Comparison of ENCODE assay signal across 8 cellular contexts in genomic region chr14:24006872-24007721, GRCh38. TPM values are rescaled to one million over a fixed set of nuclear protein-coding genes. Genes with fewer than 3 reads are reported as not detected.
DNase-seq lines count a peak whose midpoint lies in the region; ATAC-seq and TF ChIP-seq lines count a peak whose summit lies in the region.
"Not testable (repeated sequence)": the region's sequence is repeated elsewhere in the genome, so short reads cannot be mapped to it uniquely, and the experiment has no call there.

No MANE protein-coding gene starts in this region.

- not testable (repeated sequence) for H3F3A ChIP-seq in smooth muscle cell (ENCODE audit: low read depth)

- not testable (repeated sequence) for H4K20me1 ChIP-seq in mammary epithelial cell (ENCODE audit: insufficient read depth, low read length); smooth muscle cell (ENCODE audit: low read depth)

- not testable (repeated sequence) for TF ChIP-seq CTCF in mammary epithelial cell (conservative IDR thresholded peaks at IDR 0.05 in 1 of 2, IDR thresholded peaks at IDR 0.05 in 1 of 2; ENCODE audit: extremely low read depth in 1 of 2, insufficient read depth in 1 of 2, low read depth in 1 of 2, low read length in 2 of 2); smooth muscle cell (IDR thresholded peaks at IDR 0.05; ENCODE audit: borderline replicate concordance, insufficient read depth, poor library complexity, severe bottlenecking)

- ATAC-seq in GM18867 (IDR thresholded peaks at IDR 0.05; ENCODE audit: unreplicated experiment) (peak; percentile 88), HG02943 (IDR thresholded peaks at IDR 0.05; ENCODE audit: low read depth, unreplicated experiment) (peak; percentile 77)

- H2AFZ ChIP-seq in mammary epithelial cell (ENCODE audit: low read depth, low read length) (peak overlapping the region; percentile 67), smooth muscle cell (ENCODE audit: low read depth) (peak overlapping the region; percentile 2)

- CTCF ChIA-PET in mammary epithelial cell (lab: Charles Lee; ENCODE audit: low non-redundant PET), result not testable (repeated sequence)

- DNase-seq in NCI-H2107 (lab: John Stamatoyannopoulos, UW) (peak; percentile 30), islet precursor cell (peak; percentile 54)
- DNase-seq in activated CD4-positive, alpha-beta T cell treated with anti-CD3 and anti-CD28 coated beads for 4 hours, result peak; percentile 49 to 59
- DNase-seq in mammary epithelial cell; smooth muscle cell (lab: John Stamatoyannopoulos, UW; ENCODE audit: unreplicated experiment): not testable (repeated sequence)

- H3K36me3 ChIP-seq in mammary epithelial cell (ENCODE audit: insufficient read depth, low read length); smooth muscle cell (ENCODE audit: low read depth); urinary bladder (ENCODE audit: insufficient read depth): not testable (repeated sequence)

- not testable (repeated sequence) for H3K79me2 ChIP-seq in mammary epithelial cell (ENCODE audit: insufficient read depth, low read length); smooth muscle cell (ENCODE audit: low read depth)

- peak overlapping the region in 1 of 3 experiments; percentile 20 for H3K4me3 ChIP-seq in mammary epithelial cell (replicated peaks in 1 of 3; ENCODE audit: insufficient read depth in 1 of 3, low read depth in 2 of 3, low read length in 3 of 3)
- peak overlapping the region; percentile 46 for H3K4me3 ChIP-seq in smooth muscle cell
- peak overlapping the region; percentile 33 for H3K4me3 ChIP-seq in urinary bladder (ENCODE audit: low read depth, low read length)

- in situ Hi-C loops in mammary epithelial cell (cut with MboI; ENCODE audit: low sequenced_read_pairs in 2 of 2), result not testable (repeated sequence)

- not testable (repeated sequence) for H3K9me3 ChIP-seq in mammary epithelial cell (replicated peaks; ENCODE audit: insufficient read depth, low read length); smooth muscle cell (replicated peaks; ENCODE audit: low read depth)

- not testable (repeated sequence) for H3K27ac ChIP-seq in mammary epithelial cell (ENCODE audit: insufficient read depth, low read depth, low read length); smooth muscle cell (ENCODE audit: low read depth)
- H3K27ac ChIP-seq in urinary bladder (ENCODE audit: low read depth), result peak overlapping the region; percentile 59

- dilution Hi-C loops in mammary epithelial cell (cut with HindIII; ENCODE audit: low sequenced_read_pairs), result not testable (repeated sequence)

- BruUV-seq in mammary epithelial cell (replicated peaks; lab: Mats Ljungman, UMichigan), result not testable (repeated sequence)

- intact Hi-C loops in mammary epithelial cell (cut with micrococcal nuclease), result not testable (repeated sequence)

- H3K4me2 ChIP-seq in mammary epithelial cell (ENCODE audit: insufficient read depth, low read depth, low read length) (peak overlapping the region; percentile 63), smooth muscle cell (peak overlapping the region; percentile 69)

- WGBS in mammary epithelial cell (ENCODE audit: low coverage, missing lambda C conversion rate), result 30% methylated on average over 4 of the region's 59 CpGs
- 18% methylated on average over 26 of the region's 59 CpGs for WGBS in smooth muscle cell (ENCODE audit: low lambda C conversion rate)
- 8% methylated on average over 29 of the region's 59 CpGs for WGBS in urinary bladder

- H3K9ac ChIP-seq in mammary epithelial cell (ENCODE audit: insufficient read depth, low read length); smooth muscle cell (ENCODE audit: low read depth): not testable (repeated sequence)

- not testable (repeated sequence) for H3K4me1 ChIP-seq in mammary epithelial cell (ENCODE audit: insufficient read depth, low read length); smooth muscle cell (ENCODE audit: low read depth); urinary bladder (ENCODE audit: insufficient read depth)

- H3K27me3 ChIP-seq in mammary epithelial cell (ENCODE audit: insufficient read depth, low read length); smooth muscle cell (ENCODE audit: low read depth): not testable (repeated sequence)

RNA-seq across cellular contexts. Expression of gene DHRS4L2, which starts 18.4 kb away (rescaled TPM):
- total RNA-seq in mammary epithelial cell, result 10 to 100 TPM in 1 of 2 donors, 1 to 10 TPM in 1; 9.3 to 25.0 TPM
- polyA plus RNA-seq in mammary epithelial cell, result 15.7 TPM
- polyA minus RNA-seq in mammary epithelial cell, result 40.3 TPM
- total RNA-seq in smooth muscle cell, result 8.2 and 10.6 TPM in 2 replicates
- polyA plus RNA-seq in smooth muscle cell, result 21.5 and 26.0 TPM in 2 replicates
- 9.7 TPM for total RNA-seq in urinary bladder
- polyA plus RNA-seq in urinary bladder, result 30.7 TPM

RNA-seq across cellular contexts. Expression of gene CARMIL3, which starts 44.7 kb away (rescaled TPM):
- under 1 TPM; 0.17 to 0.31 TPM for total RNA-seq in mammary epithelial cell
- 0.01 TPM for polyA plus RNA-seq in mammary epithelial cell
- not detected for polyA minus RNA-seq in mammary epithelial cell
- 0.04 TPM in 1 of 2 replicates, not detected in the other for total RNA-seq in smooth muscle cell
- 0.11 TPM in 1 of 2 replicates, not detected in the other for polyA plus RNA-seq in smooth muscle cell
- 1.5 TPM for total RNA-seq in urinary bladder
- 0.33 TPM for polyA plus RNA-seq in urinary bladder

RNA-seq across cellular contexts. Expression of gene DHRS4, which starts 53.5 kb away (rescaled TPM):
- 10 to 100 TPM; 25.0 to 30.9 TPM for total RNA-seq in mammary epithelial cell
- polyA plus RNA-seq in mammary epithelial cell, result 33.2 TPM
- 19.2 TPM for polyA minus RNA-seq in mammary epithelial cell
- 16.7 and 33.1 TPM in 2 replicates for total RNA-seq in smooth muscle cell
- polyA plus RNA-seq in smooth muscle cell, result 30.9 and 37.4 TPM in 2 replicates
- total RNA-seq in urinary bladder, result 25.9 TPM
- 53.1 TPM for polyA plus RNA-seq in urinary bladder
